25 cellular contexts compared by ENCODE assay signal in genomic region chr2:105824446-105824845, GRCh38.
A peak's percentile ranks its signal among the peaks of the same experiment; 100 is the strongest.
DNase-seq lines count a peak whose midpoint lies in the region; ATAC-seq lines count a peak whose summit lies in the region.
"Had no signal": no experiment of that assay in that cellular context is flagged by ENCODE, and none has a peak within 500 bp of the region (broad histone marks: within the 10 kb centered on the region; RNA-seq: fewer than 3 reads in every experiment).

No MANE protein-coding gene starts in this region.

- no peak for DNase-seq in T-helper 2 cell treated with Interferon-gamma antibody and Interleukin-4, amounts not matched to agents 5 μg/mL and 100 μg/mL, for 36 hours (ENCODE audit: low spot score)
- DNase-seq in T-helper 2 cell (no peak), T-cell (no peak), neuronal stem cell (ENCODE audit: low spot score) (no peak), mesenteric fat pad (ENCODE audit: low spot score) (no peak), NCI-H446 treated with DMSO at 0.1 percent for 48 hours (lab: John Stamatoyannopoulos, UW) (no peak)
- no peak for DNase-seq in effector memory CD8-positive, alpha-beta T cell
- DNase-seq: 8988T; activated CD4-positive, alpha-beta T cell treated with anti-CD3 and anti-CD28 coated beads for 1 hour; activated T-cell treated with anti-CD3 and anti-CD28 coated beads, Interleukin-2, amount 50 U/mL, for 1 hour; anterior cingulate cortex; DMS53; foreskin keratinocyte; IMR-90; left colon; NCI-H1694 treated with DMSO at 0.1 percent for 48 hours; NCI-H510A treated with DMSO at 0.1 percent for 48 hours; ovary; SHP77 treated with DMSO at 0.1 percent for 48 hours; small intestine; stimulated activated CD4-positive, alpha-beta T cell treated with anti-CD3 and anti-CD28 coated beads, Interleukin-4, amount 100 ng/mL, for 4 hours; stimulated activated CD8-positive, alpha-beta memory T cell treated with anti-CD3 and anti-CD28 coated beads, Interleukin-4, amount 100 ng/mL, for 48 hours; tibial artery had no signal

- H4K91ac ChIP-seq in neuronal stem cell (ENCODE audit: low read depth, low read length, poor library complexity) = no peak overlapping the region

- H3K18ac ChIP-seq in neuronal stem cell (ENCODE audit: low read length) = peak overlapping the region; percentile 2

- H3K14ac ChIP-seq in neuronal stem cell (ENCODE audit: low read length) = no peak overlapping the region

- H3K36me3 Mint-ChIP-seq in T-helper 2 cell treated with Interferon-gamma antibody and Interleukin-4, amounts not matched to agents 5 μg/mL and 100 μg/mL, for 36 hours (ENCODE audit: low read depth) = peaks cover 47% of the 10 kb centered on the region
- H3K36me3 Mint-ChIP-seq in T-cell = peaks cover 68% of the 10 kb centered on the region
- peaks cover 8% of the 10 kb centered on the region for H3K36me3 Mint-ChIP-seq in effector memory CD8-positive, alpha-beta T cell (ENCODE audit: insufficient read depth)

- H2AFZ ChIP-seq in neuronal stem cell (ENCODE audit: low read length) = no peak overlapping the region
- H2AFZ ChIP-seq: GM23338 had no signal

- WGBS in neuronal stem cell (ENCODE audit: extremely low coverage in 2 of 2, insufficient read length in 2 of 2, insufficient replicate concordance in 1 of 2), 2 donors = no CpG with 5 or more reads among the region's 9 CpGs

- H2BK15ac ChIP-seq in neuronal stem cell (ENCODE audit: low read length) = no peak overlapping the region

- H2BK5ac ChIP-seq in neuronal stem cell (ENCODE audit: low read length) = no peak overlapping the region

- H3K27ac Mint-ChIP-seq in T-helper 2 cell treated with Interferon-gamma antibody and Interleukin-4, amounts not matched to agents 5 μg/mL and 100 μg/mL, for 36 hours = peak overlapping the region; percentile 22
- H3K27ac Mint-ChIP-seq in T-cell = peak overlapping the region; percentile 80 to 91
- peak overlapping the region; percentile 70 to 84 for H3K27ac Mint-ChIP-seq in effector memory CD8-positive, alpha-beta T cell

- no peak overlapping the region for H3K23ac ChIP-seq in neuronal stem cell (ENCODE audit: low read depth, low read length, poor library complexity)

- CTCF ChIA-PET in T-cell (lab: Charles Lee) = no interaction called here

- H3K4me3 Mint-ChIP-seq in T-helper 2 cell treated with Interferon-gamma antibody and Interleukin-4, amounts not matched to agents 5 μg/mL and 100 μg/mL, for 36 hours = no peak overlapping the region
- H3K4me3 Mint-ChIP-seq in T-cell = peak overlapping the region in 1 of 3 donors; percentile 32
- H3K4me3 Mint-ChIP-seq in effector memory CD8-positive, alpha-beta T cell = peak overlapping the region in 1 of 2 donors; percentile 23
- H3K4me3 Mint-ChIP-seq: GM23338 had no signal

- H3K9me3 ChIP-seq in neuronal stem cell (replicated peaks in 1 of 2; ENCODE audit: control insufficient read depth in 2 of 2, insufficient read depth in 1 of 2, low read depth in 1 of 2, low read length in 2 of 2) = no peaks in the 10 kb centered on the region
- H3K9me3 ChIP-seq: ovary, tibial artery had no signal

- H3K36me3 ChIP-seq in neuronal stem cell (replicated peaks in 1 of 2; ENCODE audit: control insufficient read depth in 2 of 2, insufficient read depth in 2 of 2, low read length in 2 of 2) = peaks cover 0 to 52% of the 10 kb centered on the region in 2 donors
- H3K36me3 ChIP-seq: ovary, tibial artery had no signal

- no peaks in the 10 kb centered on the region for H3K9me3 Mint-ChIP-seq in T-helper 2 cell treated with Interferon-gamma antibody and Interleukin-4, amounts not matched to agents 5 μg/mL and 100 μg/mL, for 36 hours
- peaks cover 3 to 16% (median 10%) of the 10 kb centered on the region in 3 donors for H3K9me3 Mint-ChIP-seq in T-cell
- no peaks in the 10 kb centered on the region for H3K9me3 Mint-ChIP-seq in effector memory CD8-positive, alpha-beta T cell
- H3K9me3 Mint-ChIP-seq: GM23338 had no signal

- H3K27ac ChIP-seq in neuronal stem cell (replicated peaks; ENCODE audit: low read length) = no peak overlapping the region
- H3K27ac ChIP-seq: foreskin keratinocyte, ovary, tibial artery had no signal

- no peak overlapping the region for H3K9ac ChIP-seq in neuronal stem cell (ENCODE audit: low read depth, low read length, poor library complexity)

- H3K4me1 ChIP-seq in neuronal stem cell (ENCODE audit: control insufficient read depth in 2 of 2, insufficient read depth in 1 of 2, low read depth in 1 of 2, low read length in 2 of 2) = peaks cover 0 to 3% of the 10 kb centered on the region in 2 donors

- POLR2A ChIA-PET in T-cell (lab: Charles Lee) = no interaction called here

- H3K4me1 Mint-ChIP-seq in T-helper 2 cell treated with Interferon-gamma antibody and Interleukin-4, amounts not matched to agents 5 μg/mL and 100 μg/mL, for 36 hours (ENCODE audit: low read depth) = peaks cover 53% of the 10 kb centered on the region
- H3K4me1 Mint-ChIP-seq in T-cell = peaks cover 82 to 89% (median 89%) of the 10 kb centered on the region in 3 donors
- H3K4me1 Mint-ChIP-seq in effector memory CD8-positive, alpha-beta T cell (ENCODE audit: low read depth in 2 of 2) = peaks cover 67 to 79% of the 10 kb centered on the region in 2 donors

- H3K4me2 ChIP-seq in neuronal stem cell (ENCODE audit: insufficient read depth, low read length, poor library complexity, severe bottlenecking) = no peak overlapping the region
- H3K4me2 ChIP-seq: GM23338 had no signal

- H2BK12ac ChIP-seq in neuronal stem cell (ENCODE audit: low read length) = no peak overlapping the region

- H2BK120ac ChIP-seq in neuronal stem cell (ENCODE audit: low read depth, low read length) = no peak overlapping the region

- ATAC-seq in T-cell (replicated peaks in 1 of 4) (no peak), HG03097 (IDR thresholded peaks at IDR 0.05; ENCODE audit: low FRiP score, unreplicated experiment) (no peak)
- ATAC-seq in effector memory CD8-positive, alpha-beta T cell (replicated peaks) = no peak
- ATAC-seq: foreskin keratinocyte, GM23338, left colon had no signal

- no peaks in the 10 kb centered on the region for H3K79me1 ChIP-seq in neuronal stem cell (ENCODE audit: low read depth, low read length)

- no peak overlapping the region for H4K8ac ChIP-seq in neuronal stem cell (ENCODE audit: low read depth, low read length)

- H3K27me3 ChIP-seq in neuronal stem cell (ENCODE audit: control insufficient read depth in 3 of 3, insufficient read depth in 3 of 3, low read depth in 1 of 3, low read length in 3 of 3) = no peaks in the 10 kb centered on the region
- H3K27me3 ChIP-seq: foreskin keratinocyte, ovary, tibial artery had no signal

- H3K4me3 ChIP-seq in neuronal stem cell (ENCODE audit: low read length in 2 of 2) = no peak overlapping the region
- H3K4me3 ChIP-seq: GM23338, ovary, tibial artery had no signal

- no peak overlapping the region for H3K4ac ChIP-seq in neuronal stem cell (ENCODE audit: low read length)

- H2AK5ac ChIP-seq in neuronal stem cell (ENCODE audit: low read depth, low read length) = no peak overlapping the region

- no peaks in the 10 kb centered on the region for H3K27me3 Mint-ChIP-seq in T-helper 2 cell treated with Interferon-gamma antibody and Interleukin-4, amounts not matched to agents 5 μg/mL and 100 μg/mL, for 36 hours (ENCODE audit: low read depth)
- H3K27me3 Mint-ChIP-seq in T-cell = no peaks in the 10 kb centered on the region
- no peaks in the 10 kb centered on the region for H3K27me3 Mint-ChIP-seq in effector memory CD8-positive, alpha-beta T cell

Comparison
In these comparisons a context has a peak if more than half of its experiments do, and no peak if none do; other contexts are left out.
1. H3K27ac Mint-ChIP-seq: peak in every context shown above with its lines; median percentile 86 in T-cell; 77 in effector memory CD8-positive, alpha-beta T cell; 22 in T-helper 2 cell treated with Interferon-gamma antibody and Interleukin-4, amounts not matched to agents 5 μg/mL and 100 μg/mL, for 36 hours.